In genomic region chr4:6250235-6250983, GRCh38 we compare ENCODE assay signal across 1 cellular context.
TF ChIP-seq lines count a peak whose summit lies in the region.

No MANE protein-coding gene starts in this region.

TF ChIP-seq in endothelial cell of umbilical vein, 7 proteins besides CTCF, POLR2A, EP300 and RAD21:
- TF ChIP-seq FOS (IDR thresholded peaks at IDR 0.05; ENCODE audit: borderline replicate concordance, insufficient read depth, low read length) (no peak), JUN (IDR thresholded peaks at IDR 0.05; ENCODE audit: borderline replicate concordance, insufficient read depth, insufficient read length, low read depth) (no peak), MYC (IDR thresholded peaks at IDR 0.05; ENCODE audit: low read depth, low read length) (no peak), GATA2 (IDR thresholded peaks at IDR 0.05; ENCODE audit: insufficient read depth, insufficient read length, low read depth, low read length) (no peak), EZH2 (IDR thresholded peaks at IDR 0.05; ENCODE audit: borderline replicate concordance, low read depth, low read length, severe bottlenecking) (peak; percentile 35), POLR2AphosphoS5 (IDR thresholded peaks at IDR 0.05; ENCODE audit: insufficient read depth, low read depth, low read length) (no peak), MAX (IDR thresholded peaks at IDR 0.05; ENCODE audit: insufficient read depth, insufficient read length) (no peak)
